In genomic region chr13:98664924-98665637, GRCh38 we compare ENCODE assay signal across 15 cellular contexts.
DNase-seq lines count a peak whose midpoint lies in the region; ATAC-seq and TF ChIP-seq lines count a peak whose summit lies in the region.
"Had no signal": no experiment of that assay in that cellular context is flagged by ENCODE, and none has a peak within 500 bp of the region (broad histone marks: within the 10 kb centered on the region; RNA-seq: fewer than 3 reads in every experiment).

No MANE protein-coding gene starts in this region.

- no peak for TF ChIP-seq CTCF in MCF 10A (IDR thresholded peaks at IDR 0.05; ENCODE audit: unreplicated experiment)
- no peak for TF ChIP-seq CTCF in tibial artery (IDR thresholded peaks at IDR 0.05)

- no peak overlapping the region for H3K27ac Mint-ChIP-seq in MCF 10A (ENCODE audit: low read depth, unreplicated experiment)

- intact Hi-C loops in MCF 10A (cut with micrococcal nuclease), result no loop called here
- intact Hi-C loops in tibial artery (cut with DNase I; ENCODE audit: low total_unique reads), result no loop called here

- BruUV-seq in MCF 10A (replicated peaks; lab: Mats Ljungman, UMichigan), result no TSS peak

- ATAC-seq in GM18861 (IDR thresholded peaks at IDR 0.05; ENCODE audit: unreplicated experiment) (peak; percentile 80), GM21367 (IDR thresholded peaks at IDR 0.05; ENCODE audit: unreplicated experiment) (no peak)

- no peak overlapping the region for H3K4me3 Mint-ChIP-seq in MCF 10A (ENCODE audit: unreplicated experiment)

- no peaks in the 10 kb centered on the region for H3K27me3 ChIP-seq in tibial artery

- H3K9me3 Mint-ChIP-seq in MCF 10A (ENCODE audit: unreplicated experiment), result no peaks in the 10 kb centered on the region
- H3K9me3 Mint-ChIP-seq: CD8-positive, alpha-beta memory T cell had no signal

- H3K27ac ChIP-seq in epithelial cell of prostate (peak overlapping the region; percentile 21), tibial artery (no peak overlapping the region)

- DNase-seq in A172 (ENCODE audit: low spot score) (peak; percentile 28), NCI-H1092 (lab: John Stamatoyannopoulos, UW) (peak; percentile 43), epithelial cell of prostate (ENCODE audit: low read depth, low spot score) (no peak), NCI-H146 (lab: John Stamatoyannopoulos, UW) (no peak), MCF 10A (ENCODE audit: unreplicated experiment) (no peak), tibial artery (no peak)
- DNase-seq: activated CD4-positive, CD25-positive, alpha-beta regulatory T cell; CD8-positive, alpha-beta memory T cell; foreskin fibroblast; HCEC 1CT; NCI-H2081; NCI-H524; SIG-M5 had no signal

- CTCF ChIA-PET in MCF 10A (lab: Yijun Ruan, JAX), result interaction anchor here (1.1 to 2.5 kb wide), 4 partner anchors 12 to 222 kb away, joined by 3 to 15 read pairs (median 6); no protein-coding TSS in a partner anchor

- peaks cover 9% of the 10 kb centered on the region for H3K4me1 Mint-ChIP-seq in MCF 10A (ENCODE audit: insufficient read depth, unreplicated experiment)

- POLR2A ChIA-PET in MCF 10A (lab: Yijun Ruan, JAX), result no interaction called here

- H3K4me1 ChIP-seq in tibial artery, result no peaks in the 10 kb centered on the region

- no peaks in the 10 kb centered on the region for H3K36me3 Mint-ChIP-seq in MCF 10A (ENCODE audit: insufficient read depth, unreplicated experiment)
- H3K36me3 Mint-ChIP-seq: CD8-positive, alpha-beta memory T cell had no signal

- H3K9me3 ChIP-seq in tibial artery, result no peaks in the 10 kb centered on the region

- H3K27me3 Mint-ChIP-seq in MCF 10A (ENCODE audit: insufficient read depth, unreplicated experiment), result peaks cover 30% of the 10 kb centered on the region

- no peaks in the 10 kb centered on the region for H3K36me3 ChIP-seq in tibial artery

- H3K4me3 ChIP-seq in tibial artery, result no peak overlapping the region

Comparison
In these comparisons a context has a peak if more than half of its experiments do, and no peak if none do; other contexts are left out.
1. DNase-seq: peak in A172 (single experiment) and NCI-H1092 (single experiment); none in epithelial cell of prostate (single experiment), NCI-H146 (single experiment), MCF 10A (single experiment) and tibial artery (0 of 2).